In genomic region chr18:46398005-46398404, GRCh38 we compare ENCODE assay signal across 14 cellular contexts.
"Had no signal": no experiment of that assay in that cellular context is flagged by ENCODE, and none has a peak within 500 bp of the region (broad histone marks: within the 10 kb centered on the region; RNA-seq: fewer than 3 reads in every experiment).

No MANE protein-coding gene starts in this region.

- DNase-seq: activated CD4-positive, alpha-beta T cell treated with anti-CD3 and anti-CD28 coated beads for 36 hours; activated CD8-positive, alpha-beta T cell treated with anti-CD3 and anti-CD28 coated beads, Interleukin-2, amount 10 ng/mL, durations not matched to agents 7 days and 5 days; activated naive CD4-positive, alpha-beta T cell treated with anti-CD3 and anti-CD28 coated beads for 36 hours; colonic mucosa; foreskin melanocyte; heart right ventricle; left ventricle myocardium inferior; nephron progenitor cell; stimulated activated CD4-positive, alpha-beta T cell treated with anti-CD3 and anti-CD28 coated beads, Interleukin-2, amount 100 ng/mL, for 48 hours; stimulated activated naive CD8-positive, alpha-beta T cell treated with anti-CD3 and anti-CD28 coated beads, Interleukin-15, amount 100 ng/mL, for 72 hours; WERI-Rb-1 had no signal

- H3K9me3 Mint-ChIP-seq: activated naive CD4-positive, alpha-beta T cell treated with anti-CD3 and anti-CD28 coated beads for 36 hours; memory B cell; nephron progenitor cell; stimulated activated naive CD8-positive, alpha-beta T cell treated with anti-CD3 and anti-CD28 coated beads, Interleukin-15, amount 100 ng/mL, for 72 hours had no signal

- H3K36me3 Mint-ChIP-seq: memory B cell had no signal

- H3K4me1 ChIP-seq: colonic mucosa, pancreas had no signal

- H3K4me3 ChIP-seq: colonic mucosa, heart right ventricle, left ventricle myocardium inferior, pancreas, thoracic aorta had no signal

- H3K36me3 ChIP-seq: colonic mucosa, heart right ventricle, left ventricle myocardium inferior, pancreas, thoracic aorta, WERI-Rb-1 had no signal

- H3K27ac Mint-ChIP-seq: activated CD4-positive, alpha-beta T cell treated with anti-CD3 and anti-CD28 coated beads for 36 hours; activated naive CD4-positive, alpha-beta T cell treated with anti-CD3 and anti-CD28 coated beads for 36 hours; memory B cell; nephron progenitor cell; stimulated activated naive CD8-positive, alpha-beta T cell treated with anti-CD3 and anti-CD28 coated beads, Interleukin-15, amount 100 ng/mL, for 72 hours had no signal

- H3K9me3 ChIP-seq: colonic mucosa, heart right ventricle, left ventricle myocardium inferior, pancreas, thoracic aorta had no signal

- ATAC-seq: activated CD4-positive, alpha-beta T cell treated with anti-CD3 and anti-CD28 coated beads for 36 hours; activated CD8-positive, alpha-beta T cell treated with anti-CD3 and anti-CD28 coated beads, Interleukin-2, amount 10 ng/mL, durations not matched to agents 7 days and 5 days; pancreas; stimulated activated naive CD8-positive, alpha-beta T cell treated with anti-CD3 and anti-CD28 coated beads, Interleukin-15, amount 100 ng/mL, for 72 hours had no signal

- H3K4me3 Mint-ChIP-seq: activated CD4-positive, alpha-beta T cell treated with anti-CD3 and anti-CD28 coated beads for 36 hours; activated CD8-positive, alpha-beta T cell treated with anti-CD3 and anti-CD28 coated beads, Interleukin-2, amount 10 ng/mL, durations not matched to agents 7 days and 5 days; activated naive CD4-positive, alpha-beta T cell treated with anti-CD3 and anti-CD28 coated beads for 36 hours; memory B cell; nephron progenitor cell; stimulated activated naive CD8-positive, alpha-beta T cell treated with anti-CD3 and anti-CD28 coated beads, Interleukin-15, amount 100 ng/mL, for 72 hours had no signal

- H3K27me3 Mint-ChIP-seq: activated CD4-positive, alpha-beta T cell treated with anti-CD3 and anti-CD28 coated beads for 36 hours; stimulated activated naive CD8-positive, alpha-beta T cell treated with anti-CD3 and anti-CD28 coated beads, Interleukin-15, amount 100 ng/mL, for 72 hours had no signal

- H3K4me1 Mint-ChIP-seq: activated CD4-positive, alpha-beta T cell treated with anti-CD3 and anti-CD28 coated beads for 36 hours had no signal

- H3K27me3 ChIP-seq: colonic mucosa, heart right ventricle, pancreas had no signal

- H3K27ac ChIP-seq: colonic mucosa, heart right ventricle, left ventricle myocardium inferior, pancreas, thoracic aorta, WERI-Rb-1 had no signal
